In the genomic region with DNA sequence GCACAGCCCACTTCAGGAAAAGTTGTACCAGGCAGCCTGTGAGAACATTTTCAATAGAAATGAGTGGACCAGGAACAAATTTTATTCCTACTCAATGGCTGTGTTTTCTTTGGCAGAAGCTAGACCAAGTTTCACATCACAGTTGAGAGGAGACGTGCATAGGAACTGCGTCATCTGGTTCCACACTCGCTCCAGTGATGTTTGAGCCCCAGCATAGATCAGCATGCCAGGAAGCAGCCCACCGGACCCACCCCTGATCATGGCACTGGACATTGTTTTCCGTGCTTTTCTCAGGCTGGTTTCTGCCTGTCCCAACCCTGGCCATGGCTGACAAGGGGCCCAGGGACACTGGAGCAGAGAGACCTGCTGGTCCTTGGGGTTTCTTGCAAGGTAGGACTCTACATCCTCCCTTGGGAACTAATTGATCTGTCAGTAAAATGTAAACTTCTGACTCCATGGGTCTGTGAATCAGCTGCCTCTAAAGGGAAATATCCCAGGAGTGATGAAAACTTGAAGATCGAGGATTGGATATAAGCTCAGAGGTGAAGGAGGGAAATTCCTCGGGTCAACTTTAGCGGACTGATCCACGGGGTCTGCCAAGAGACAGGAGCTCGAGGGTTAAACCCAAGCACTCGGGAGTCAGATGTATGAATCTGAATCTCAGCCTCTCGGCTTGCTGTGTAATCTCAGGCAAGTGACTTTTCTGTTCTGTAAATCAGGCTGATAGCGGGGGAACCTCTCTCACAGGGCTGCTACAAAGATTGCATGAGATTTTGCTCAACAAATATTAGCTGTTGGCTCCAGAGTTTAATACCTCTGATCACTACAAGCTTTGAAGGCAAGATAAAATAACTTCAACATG, we compare ENCODE assay signal across 13 cellular contexts. TPM values are rescaled to one million over a fixed set of nuclear protein-coding genes. Genes with fewer than 3 reads are reported as not detected.
DNase-seq lines count a peak whose midpoint lies in the region; ATAC-seq, FAIRE-seq and TF ChIP-seq lines count a peak whose summit lies in the region.
"Had no signal": no experiment of that assay in that cellular context is flagged by ENCODE, and none has a peak within 500 bp of the region (broad histone marks: within the 10 kb centered on the region; RNA-seq: fewer than 3 reads in every experiment).

No MANE protein-coding gene starts in this region.

- H3K27ac ChIP-seq in PC-3 (ENCODE audit: low read length) (peak overlapping the region; percentile 52), endothelial cell of umbilical vein (ENCODE audit: insufficient read depth, low read depth, low read length) (peak overlapping the region; percentile 95)
- H3K27ac ChIP-seq: uterus had no signal

- no peaks in the 10 kb centered on the region for H3K9me1 ChIP-seq in endothelial cell of umbilical vein (replicated peaks; ENCODE audit: control insufficient read depth, extremely low read depth, insufficient read depth, low read length)

- CTCF ChIA-PET in PC-3 (lab: Charles Lee) (no interaction called here), endothelial cell of umbilical vein (lab: Charles Lee) (interaction anchor here (0.9 to 3.8 kb wide), 12 partner anchors 8 to 163 kb away, joined by 3 to 17 read pairs (median 4); partner anchors contain the start of gene SLC30A1)

- no peaks in the 10 kb centered on the region for H3F3A ChIP-seq in PC-3 (ENCODE audit: low read length, unreplicated experiment)

- H3K9me3 Mint-ChIP-seq in osteocyte (ENCODE audit: unreplicated experiment): no peaks in the 10 kb centered on the region
- H3K9me3 Mint-ChIP-seq: activated naive CD4-positive, alpha-beta T cell treated with anti-CD3 and anti-CD28 coated beads, Interleukin-2, amount 50 U/mL, for 72 hours; WTC11 had no signal

- H3K4me1 ChIP-seq in PC-3 (ENCODE audit: insufficient read depth, low read length): peaks cover 32% of the 10 kb centered on the region
- peaks cover 27% of the 10 kb centered on the region for H3K4me1 ChIP-seq in endothelial cell of umbilical vein (ENCODE audit: control insufficient read depth, extremely low read depth, insufficient read depth, low read length)
- H3K4me1 ChIP-seq: uterus had no signal

- H3K9me2 ChIP-seq in PC-3 (replicated peaks; ENCODE audit: low read length): no peaks in the 10 kb centered on the region

- H3K79me2 ChIP-seq in PC-3 (ENCODE audit: low read length): no peaks in the 10 kb centered on the region
- H3K79me2 ChIP-seq in endothelial cell of umbilical vein (ENCODE audit: control insufficient read depth, insufficient read depth, low read length): no peaks in the 10 kb centered on the region

- TF ChIP-seq POLR2A in endothelial cell of umbilical vein (IDR thresholded peaks at IDR 0.05; ENCODE audit: low read depth, low read length): no peak

- FAIRE-seq in endothelial cell of umbilical vein (lab: Jason Lieb, UNC): peak; percentile 100
- FAIRE-seq: frontal cortex had no signal

- H3K9me3 ChIP-seq in PC-3 (ENCODE audit: low read length) (no peaks in the 10 kb centered on the region), endothelial cell of umbilical vein (replicated peaks; ENCODE audit: control insufficient read depth, insufficient read depth, low read length) (no peaks in the 10 kb centered on the region)
- H3K9me3 ChIP-seq: uterus had no signal

- H3K27me3 Mint-ChIP-seq in osteocyte (ENCODE audit: unreplicated experiment): no peaks in the 10 kb centered on the region

- intact Hi-C loops in PC-3 (cut with micrococcal nuclease) (no loop called here), endothelial cell of umbilical vein (cut with micrococcal nuclease) (loop anchor here (1.0 to 2.0 kb wide), 4 partner anchors 9 to 379 kb away; partner anchors contain the start of gene SLC30A1)

- dilution Hi-C loops in endothelial cell of umbilical vein (cut with MboI; ENCODE audit: extremely low pct_ligation_motif_present, low sequenced_read_pairs): no loop called here

- peak overlapping the region; percentile 30; the same call in 1 of the 2 replicates for H3K4me2 ChIP-seq in PC-3 (ENCODE audit: low read length)
- H3K4me2 ChIP-seq in endothelial cell of umbilical vein (ENCODE audit: insufficient read depth, low read length): peak overlapping the region; percentile 79

- H3K36me3 ChIP-seq in PC-3 (ENCODE audit: low read depth, low read length) (no peaks in the 10 kb centered on the region), endothelial cell of umbilical vein (ENCODE audit: control insufficient read depth in 2 of 2, extremely low read depth in 1 of 2, insufficient read depth in 2 of 2, low read length in 2 of 2) (no peaks in the 10 kb centered on the region)
- H3K36me3 ChIP-seq: uterus had no signal

- no peak overlapping the region for H3K9ac ChIP-seq in PC-3 (ENCODE audit: low read length)
- H3K9ac ChIP-seq in endothelial cell of umbilical vein (replicated peaks; ENCODE audit: extremely low read depth, insufficient read depth, low read length): peak overlapping the region; percentile 76

- no peak for TF ChIP-seq CTCF in PC-3 (conservative IDR thresholded peaks at IDR 0.05; ENCODE audit: low read depth, low read length)
- no peak for TF ChIP-seq CTCF in endothelial cell of umbilical vein (IDR thresholded peaks at IDR 0.05; ENCODE audit: extremely low read depth in 1 of 2, insufficient read depth in 1 of 2, low read depth in 1 of 2, low read length in 2 of 2)
- no peak for TF ChIP-seq CTCF in osteocyte (IDR thresholded peaks at IDR 0.05)

- no TSS peak for BruUV-seq in PC-3 (replicated peaks; lab: Mats Ljungman, UMichigan)
- no TSS peak for BruUV-seq in endothelial cell of umbilical vein (replicated peaks; lab: Mats Ljungman, UMichigan)

- H3K27ac Mint-ChIP-seq in osteocyte (ENCODE audit: unreplicated experiment): peak overlapping the region; percentile 90
- H3K27ac Mint-ChIP-seq: WTC11 had no signal

- POLR2A ChIA-PET in PC-3 (lab: Charles Lee; ENCODE audit: unreplicated experiment): no interaction called here
- POLR2A ChIA-PET in endothelial cell of umbilical vein (lab: Charles Lee): interaction anchor here (0.7 to 1.0 kb wide), 2 partner anchors 14 to 90 kb away, joined by 3 to 4 read pairs; no protein-coding TSS in a partner anchor

- H3K36me3 Mint-ChIP-seq in osteocyte (ENCODE audit: unreplicated experiment): no peaks in the 10 kb centered on the region
- H3K36me3 Mint-ChIP-seq: activated naive CD4-positive, alpha-beta T cell treated with anti-CD3 and anti-CD28 coated beads, Interleukin-2, amount 50 U/mL, for 72 hours; WTC11 had no signal

- no peaks in the 10 kb centered on the region for H4K20me1 ChIP-seq in PC-3 (ENCODE audit: low read length)
- no peaks in the 10 kb centered on the region for H4K20me1 ChIP-seq in endothelial cell of umbilical vein (replicated peaks; ENCODE audit: control insufficient read depth, extremely low read depth, insufficient read depth, low read length)

- H3K4me3 ChIP-seq in PC-3 (ENCODE audit: low read length): no peak overlapping the region
- peak overlapping the region in 2 of 3 experiments; percentile 31 to 37 for H3K4me3 ChIP-seq in endothelial cell of umbilical vein (replicated peaks in 1 of 3; ENCODE audit: insufficient read depth in 1 of 3, low read depth in 1 of 3, low read length in 3 of 3)
- H3K4me3 ChIP-seq: uterus had no signal

- DNase-seq in Daoy (ENCODE audit: low read depth): peak; percentile 91
- DNase-seq in PC-3: peak; percentile 70
- peak; percentile 96 for DNase-seq in endothelial cell of umbilical vein (ENCODE audit: low read depth, low spot score)
- no peak for DNase-seq in osteocyte (ENCODE audit: extremely low spot score, unreplicated experiment)
- DNase-seq in H4 (ENCODE audit: low spot score): no peak
- DNase-seq in activated T-cell treated with anti-CD3 and anti-CD28 coated beads, Interleukin-2, amount 50 U/mL, for 1 hour: no peak
- DNase-seq in stimulated activated CD4-positive, alpha-beta T cell treated with anti-CD3 and anti-CD28 coated beads, Interleukin-2, amount 100 ng/mL, for 24 hours: no peak
- DNase-seq: Kasumi-1, uterus had no signal

- H2AFZ ChIP-seq in PC-3 (ENCODE audit: low read length): no peak overlapping the region
- H2AFZ ChIP-seq in endothelial cell of umbilical vein (ENCODE audit: low read depth, low read length): peak overlapping the region; percentile 52

- H3K27me3 ChIP-seq in PC-3 (ENCODE audit: low read length): no peaks in the 10 kb centered on the region
- H3K27me3 ChIP-seq in endothelial cell of umbilical vein (ENCODE audit: control insufficient read depth in 2 of 2, insufficient read depth in 2 of 2, low read length in 2 of 2): no peaks in the 10 kb centered on the region
- H3K27me3 ChIP-seq: uterus had no signal

- peaks cover 44% of the 10 kb centered on the region for H3K4me1 Mint-ChIP-seq in osteocyte (ENCODE audit: unreplicated experiment)

- H3K4me3 Mint-ChIP-seq in osteocyte (ENCODE audit: unreplicated experiment): peak overlapping the region; percentile 43
- H3K4me3 Mint-ChIP-seq: WTC11 had no signal

- peak; percentile 27; the same call in 1 of the 2 replicates for ATAC-seq in PC-3
- no peak for ATAC-seq in HG02763 (IDR thresholded peaks at IDR 0.05; ENCODE audit: unreplicated experiment)
- ATAC-seq: activated naive CD4-positive, alpha-beta T cell treated with anti-CD3 and anti-CD28 coated beads, Interleukin-2, amount 50 U/mL, for 72 hours; WTC11 had no signal

TF ChIP-seq in endothelial cell of umbilical vein, 7 proteins besides CTCF, POLR2A, EP300 and RAD21:
- TF ChIP-seq EZH2 (IDR thresholded peaks at IDR 0.05; ENCODE audit: borderline replicate concordance, low read depth, low read length, severe bottlenecking): no peak
- TF ChIP-seq GATA2 (IDR thresholded peaks at IDR 0.05; ENCODE audit: insufficient read depth, insufficient read length, low read depth, low read length): peak; percentile 60
- TF ChIP-seq POLR2AphosphoS5 (IDR thresholded peaks at IDR 0.05; ENCODE audit: insufficient read depth, low read depth, low read length): peak; percentile 79
- TF ChIP-seq FOS (IDR thresholded peaks at IDR 0.05; ENCODE audit: borderline replicate concordance, insufficient read depth, low read length): peak; percentile 86
- TF ChIP-seq JUN (IDR thresholded peaks at IDR 0.05; ENCODE audit: borderline replicate concordance, insufficient read depth, insufficient read length, low read depth): peak; percentile 83
- TF ChIP-seq MYC (IDR thresholded peaks at IDR 0.05; ENCODE audit: low read depth, low read length): no peak

RNA-seq across cellular contexts. Expression of gene NEK2, which starts 35.7 kb away (rescaled TPM):
- total RNA-seq in Daoy (2014; rRNA removed; shearing (Covaris generic)): 97.8 and 151 TPM in 2 replicates
- 42.7 and 47.5 TPM in 2 replicates for total RNA-seq in PC-3 (2014; rRNA removed)
- 19.0 and 20.3 TPM in 2 replicates for total RNA-seq in endothelial cell of umbilical vein
- polyA plus RNA-seq in endothelial cell of umbilical vein: 4.1 and 6.6 TPM in 2 replicates
- polyA plus RNA-seq in endothelial cell of umbilical vein (2011; cell fraction: cytosol; rRNA removed): 12.9 and 13.5 TPM in 2 replicates
- polyA plus RNA-seq in endothelial cell of umbilical vein (2011; cell fraction: nucleus; rRNA removed): 7.9 and 10.6 TPM in 2 replicates
- 7.9 and 18.5 TPM in 2 replicates for polyA plus RNA-seq in endothelial cell of umbilical vein (2012)
- 10.0 and 10.3 TPM in 2 replicates for polyA minus RNA-seq in endothelial cell of umbilical vein
- polyA minus RNA-seq in endothelial cell of umbilical vein (2011; cell fraction: cytosol; rRNA and poly(A)+ RNA removed): 38.7 TPM
- polyA minus RNA-seq in endothelial cell of umbilical vein (2011; cell fraction: nucleus; rRNA and poly(A)+ RNA removed): 5.2 and 5.6 TPM in 2 replicates
- total RNA-seq in osteocyte: 3.9 and 4.4 TPM in 2 replicates
- total RNA-seq in H4 (2014; rRNA removed; shearing (Covaris generic)): 37.0 and 53.1 TPM in 2 replicates

Comparison
In these comparisons a context has a peak if more than half of its experiments do, and no peak if none do; other contexts are left out.
1. DNase-seq: peak in Daoy (single experiment), PC-3 (single experiment) and endothelial cell of umbilical vein (single experiment); none in osteocyte (single experiment), H4 (single experiment), activated T-cell treated with anti-CD3 and anti-CD28 coated beads, Interleukin-2, amount 50 U/mL, for 1 hour (single experiment) and stimulated activated CD4-positive, alpha-beta T cell treated with anti-CD3 and anti-CD28 coated beads, Interleukin-2, amount 100 ng/mL, for 24 hours (0 of 2).